8 cellular contexts compared by ENCODE assay signal in the genomic region with DNA sequence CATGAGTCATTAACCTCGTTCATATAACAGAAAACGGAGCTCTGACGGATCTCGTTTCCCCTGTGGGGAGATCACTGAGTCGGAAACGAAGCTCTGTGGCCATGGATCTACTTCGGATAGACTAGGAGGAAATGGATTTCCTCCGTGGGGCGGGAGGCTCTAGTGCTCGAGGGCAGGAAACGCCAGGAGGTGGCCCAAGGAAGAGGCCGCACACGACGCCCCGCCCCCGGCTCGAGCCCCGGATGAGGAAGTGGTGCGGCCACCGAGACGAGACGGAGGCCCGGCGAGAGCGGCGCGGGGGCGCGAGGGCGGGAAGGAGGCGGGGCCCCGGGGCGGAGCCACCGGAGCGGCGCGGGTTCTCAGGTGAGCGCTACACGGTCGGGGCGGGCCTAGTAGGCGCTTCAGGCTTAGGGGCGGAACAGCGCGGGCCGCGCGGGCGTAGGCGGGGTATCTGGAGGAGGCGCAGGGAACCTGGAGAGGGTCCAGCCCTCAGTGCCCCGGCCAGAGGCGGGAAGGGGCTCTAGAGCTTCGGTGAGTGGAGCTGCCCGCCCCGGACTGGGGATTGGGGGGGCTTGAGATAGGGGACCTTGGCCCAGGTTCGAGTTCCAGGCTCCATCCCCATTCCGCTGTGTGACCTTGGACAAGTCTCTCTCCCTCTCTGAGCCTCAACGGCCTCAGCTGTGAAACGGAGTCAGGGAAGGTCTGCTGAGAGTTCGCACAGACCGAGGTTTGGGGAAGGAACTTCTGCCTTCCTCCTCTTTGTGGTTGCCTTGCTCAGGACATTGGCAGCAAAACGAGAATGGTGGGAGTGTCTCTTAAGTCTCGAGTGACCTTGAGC. TPM values are rescaled to one million over a fixed set of nuclear protein-coding genes. Genes with fewer than 3 reads are reported as not detected.
DNase-seq lines count a peak whose midpoint lies in the region; ATAC-seq and TF ChIP-seq lines count a peak whose summit lies in the region.

A gene (plus strand): TSS at position 386 of the 838 bp plus-strand sequence. CDS start 903 bp downstream, outside the sequence.

- TF ChIP-seq POLR2A in esophagus squamous epithelium (IDR thresholded peaks at IDR 0.05) = peak in 3 of 4 donors; percentile 9 to 75 (median 63)

- DNase-seq in DMS79 (lab: John Stamatoyannopoulos, UW) = peak; percentile 78
- DNase-seq in Kasumi-1 (lab: John Stamatoyannopoulos, UW) = peak; percentile 88 to 89
- peak; percentile 94 for DNase-seq in RKO (ENCODE audit: low spot score)
- peak; percentile 97 for DNase-seq in activated T-helper 1 cell treated with Interleukin-2 at 50 U/mL for 16 hours (ENCODE audit: low read depth)
- DNase-seq in esophagus squamous epithelium (lab: John Stamatoyannopoulos, UW) = peak; percentile 78
- DNase-seq in myocyte (ENCODE audit: low read depth) = peak; percentile 96
- peak; percentile 91 to 96 for DNase-seq in stimulated activated CD8-positive, alpha-beta memory T cell treated with anti-CD3 and anti-CD28 coated beads, Interleukin-7, amount 100 ng/mL, for 48 hours (ENCODE audit: extremely low read depth in 1 of 2, low read depth in 1 of 2)

- H3K9me3 ChIP-seq in esophagus squamous epithelium = no peaks in the 10 kb centered on the region

- H3K4me1 ChIP-seq in esophagus squamous epithelium = peaks cover 20 to 45% (median 29%) of the 10 kb centered on the region in 3 donors

- ATAC-seq in GM21786 (IDR thresholded peaks at IDR 0.05; ENCODE audit: unreplicated experiment) = peak; percentile 55

- H3K4me3 ChIP-seq in esophagus squamous epithelium = peak within 1 kb of the TSS; percentile 69 to 89 (median 84)

- H3K27ac ChIP-seq in esophagus squamous epithelium = peak within 1 kb of the TSS; percentile 93 to 97 (median 94)

- 0 to 3% methylated on average over 4 to 8 of the region's 64 CpGs for WGBS in esophagus squamous epithelium, 2 donors

- H3K27me3 ChIP-seq in esophagus squamous epithelium = no peaks in the 10 kb centered on the region

- H3K36me3 ChIP-seq in esophagus squamous epithelium = peaks cover 0 to 14% (median 0%) of the 10 kb centered on the region in 3 donors

- intact Hi-C loops in esophagus squamous epithelium (cut with DNase I) = no loop called here

- TF ChIP-seq CTCF in esophagus squamous epithelium (IDR thresholded peaks at IDR 0.05) = no peak

RNA-seq across cellular contexts. Expression of the gene that starts here (rescaled TPM):
- 10 to 100 TPM in 3 of 4 donors, 1 to 10 TPM in 1; 9.0 to 22.5 (median 15.0) TPM for total RNA-seq in esophagus squamous epithelium
- total RNA-seq in myocyte = 7.0 and 12.1 TPM in 2 replicates
- polyA plus RNA-seq in myocyte (2012) = 6.1 TPM

Comparison
In these comparisons a context has a peak if more than half of its experiments do, and no peak if none do; other contexts are left out.
1. Peak in every context shown above with its lines: DNase-seq, ATAC-seq, H3K4me3 ChIP-seq and H3K27ac ChIP-seq.